In the genomic region with DNA sequence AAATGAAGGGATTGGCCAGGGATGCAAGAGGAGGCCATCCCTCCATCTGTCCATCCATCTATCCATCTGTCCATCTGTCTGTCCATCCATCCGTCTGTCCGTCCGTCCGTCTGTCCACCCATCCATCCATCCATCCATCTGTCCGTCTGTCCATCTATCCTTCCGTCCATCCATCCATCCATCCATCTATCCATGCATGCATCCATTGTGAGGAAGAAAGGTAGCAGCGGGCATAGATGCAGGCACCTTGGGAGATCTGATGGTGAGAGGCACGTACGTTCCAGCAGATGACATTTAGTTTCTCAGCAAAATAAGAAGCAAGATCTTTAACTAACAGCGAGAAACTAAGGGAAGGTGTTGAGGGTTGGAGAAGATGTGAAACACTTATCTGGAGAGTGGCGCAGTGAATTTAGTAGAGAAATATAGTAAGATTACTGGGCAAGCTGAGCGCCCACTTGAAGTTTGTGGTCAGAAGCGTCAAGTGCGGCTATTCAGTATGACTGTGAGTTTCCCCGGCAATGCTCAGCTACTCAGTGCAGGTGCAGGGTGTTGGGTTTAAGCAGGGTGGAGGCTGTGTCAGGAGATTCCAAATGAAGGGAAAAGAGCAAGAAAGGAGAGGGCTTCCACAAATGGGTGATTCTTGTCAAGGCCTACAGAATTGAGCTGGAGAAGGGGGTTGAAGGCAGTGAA, we compare ENCODE assay signal across 1 cellular context.
A peak's percentile ranks its signal among the peaks of the same experiment; 100 is the strongest.
TF ChIP-seq lines count a peak whose summit lies in the region.

No MANE protein-coding gene starts in this region.

TF ChIP-seq in GM12878, 131 proteins besides CTCF, POLR2A, EP300 and RAD21 (continued from another document):
- TF ChIP-seq TCF12 (IDR thresholded peaks at IDR 0.05; ENCODE audit: low read depth, low read length) (peak; percentile 97), IRF4 (IDR thresholded peaks at IDR 0.05; ENCODE audit: low read depth, low read length) (peak; percentile 87; the same call in 1 of the 2 replicates), ETV6 (conservative IDR thresholded peaks at IDR 0.05 in 1 of 2, IDR thresholded peaks at IDR 0.05 in 1 of 2; ENCODE audit: borderline replicate concordance in 1 of 2, low read depth in 1 of 2) (peak in 1 of 2 experiments; percentile 75; a peak in 1 of 4 replicates), HCFC1 (IDR thresholded peaks at IDR 0.05; ENCODE audit: low read length) (no peak; the same call in 1 of the 2 replicates), BMI1 (IDR thresholded peaks at IDR 0.05; ENCODE audit: borderline replicate concordance) (peak; percentile 67; the same call in 1 of the 2 replicates), ZNF687 (IDR thresholded peaks at IDR 0.05) (0 out of 2 replicates have a peak, but pooled peaks have one; percentile 60), JUNB (IDR thresholded peaks at IDR 0.05) (peak; percentile 85)
